In the genomic region with DNA sequence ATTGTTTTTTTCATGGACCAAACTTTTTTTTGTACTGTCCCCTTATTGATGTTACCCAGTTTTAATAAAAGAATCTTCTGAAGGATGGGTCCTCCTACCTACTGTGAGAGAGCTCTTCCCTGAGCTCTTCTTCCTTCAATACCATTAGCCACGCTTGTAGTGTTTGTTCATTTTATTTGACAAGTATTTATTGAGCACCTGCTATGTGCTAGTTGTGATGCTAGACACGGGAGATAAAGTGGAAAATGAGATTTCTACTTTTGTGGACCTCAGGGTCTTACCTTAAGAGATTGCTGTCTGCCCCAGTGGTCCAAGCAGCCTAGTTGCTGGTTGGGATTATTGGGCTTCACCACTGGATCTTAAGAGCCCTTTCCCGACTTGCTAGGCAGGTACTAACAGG, we compare ENCODE assay signal across 19 cellular contexts. TPM values are rescaled to one million over a fixed set of nuclear protein-coding genes. Genes with fewer than 3 reads are reported as not detected.
"Had no signal": no experiment of that assay in that cellular context is flagged by ENCODE, and none has a peak within 500 bp of the region (broad histone marks: within the 10 kb centered on the region; RNA-seq: fewer than 3 reads in every experiment).

No MANE protein-coding gene starts in this region.

- DNase-seq: activated CD4-positive, alpha-beta T cell treated with anti-CD3 and anti-CD28 coated beads for 1 hour; activated CD4-positive, alpha-beta T cell treated with anti-CD3 and anti-CD28 coated beads, Interleukin-2, amount 50 U/mL, for 4 hours; activated naive CD4-positive, alpha-beta T cell treated with anti-CD3 and anti-CD28 coated beads, Interleukin-2, amount 10 ng/mL, durations not matched to agents 7 days and 5 days; activated T-cell treated with anti-CD3 and anti-CD28 coated beads for 4 hours; colonic mucosa; effector CD4-positive, alpha-beta T cell; esophagus squamous epithelium; glutamatergic neuron; hypothalamus; kidney glomerular epithelial cell; ovary; stimulated activated CD4-positive, alpha-beta T cell treated with anti-CD3 and anti-CD28 coated beads, Interleukin-1b, Interleukin-23, amount 100 ng/mL, for 48 hours; T-helper 1 cell; tibial artery; uterus had no signal

- H3K27ac ChIP-seq: colonic mucosa, ovary, tibial artery, uterus had no signal

- H3K4me3 Mint-ChIP-seq: activated naive CD4-positive, alpha-beta T cell treated with anti-CD3 and anti-CD28 coated beads, Interleukin-2, amount 10 ng/mL, durations not matched to agents 7 days and 5 days; neural crest cell had no signal

- H3K4me1 Mint-ChIP-seq: activated naive CD4-positive, alpha-beta T cell treated with anti-CD3 and anti-CD28 coated beads, Interleukin-2, amount 10 ng/mL, durations not matched to agents 7 days and 5 days; neural crest cell had no signal

- H3K9me3 Mint-ChIP-seq: activated naive CD4-positive, alpha-beta T cell treated with anti-CD3 and anti-CD28 coated beads, Interleukin-2, amount 10 ng/mL, durations not matched to agents 7 days and 5 days; activated T-helper 2 cell treated with anti-CD3 and anti-CD28 coated beads, Interferon-gamma antibody, Interleukin-2, Interleukin-4, amounts not matched to agents 10 μg/mL and 5 μg/mL and 100 μg/mL, durations not matched to agents 14 hours and 24 hours and 36 hours; neural crest cell had no signal

- H3K27ac Mint-ChIP-seq: activated naive CD4-positive, alpha-beta T cell treated with anti-CD3 and anti-CD28 coated beads, Interleukin-2, amount 10 ng/mL, durations not matched to agents 7 days and 5 days; activated T-helper 2 cell treated with anti-CD3 and anti-CD28 coated beads, Interferon-gamma antibody, Interleukin-2, Interleukin-4, amounts not matched to agents 10 μg/mL and 5 μg/mL and 100 μg/mL, durations not matched to agents 14 hours and 24 hours and 36 hours had no signal

RNA-seq across cellular contexts. Expression of gene GPD1, which starts 3.2 kb away (rescaled TPM):
- total RNA-seq: endothelial cell of umbilical vein, fibroblast of villous mesenchyme, uterus had no signal
